ENCODE assay signal across 13 cellular contexts in genomic region chr3:156307704-156308103, GRCh38.
A peak's percentile ranks its signal among the peaks of the same experiment; 100 is the strongest.
DNase-seq lines count a peak whose midpoint lies in the region; ATAC-seq and TF ChIP-seq lines count a peak whose summit lies in the region.
"Had no signal": no experiment of that assay in that cellular context is flagged by ENCODE, and none has a peak within 500 bp of the region (broad histone marks: within the 10 kb centered on the region; RNA-seq: fewer than 3 reads in every experiment).

No MANE protein-coding gene starts in this region.

- WGBS in adrenal gland, 4 donors, result 37 to 50% (median 42%) methylated on average over 4 of the region's 4 CpGs

- H3K4me3 ChIP-seq in adrenal gland (no peak overlapping the region), foreskin fibroblast (ENCODE audit: low read depth in 1 of 2, low read length in 2 of 2) (no peak overlapping the region)
- H3K4me3 ChIP-seq: upper lobe of right lung had no signal

- no peaks in the 10 kb centered on the region for H3K36me3 ChIP-seq in adrenal gland (replicated peaks in 1 of 2)
- H3K36me3 ChIP-seq: neutrophil, upper lobe of right lung had no signal

- H3K27ac ChIP-seq in adrenal gland, result no peak overlapping the region
- H3K27ac ChIP-seq: neutrophil, upper lobe of right lung had no signal

- H3K4me3 Mint-ChIP-seq in Calu3 (ENCODE audit: low read depth, unreplicated experiment), result no peak overlapping the region
- H3K4me3 Mint-ChIP-seq: activated T-helper 1 cell treated with anti-CD3 and anti-CD28 coated beads, Interleukin-12 subunit alpha, Interleukin-12 subunit beta, Interleukin-2, Interleukin-4 antibody, amounts not matched to agents 30 ng/mL and 10 ng/mL and 1 ng/mL, durations not matched to agents 14 hours and 24 hours and 36 hours had no signal

- H3K9me3 ChIP-seq in adrenal gland (replicated peaks in 1 of 3), result no peaks in the 10 kb centered on the region
- H3K9me3 ChIP-seq: neutrophil, upper lobe of right lung had no signal

- peaks cover 5% of the 10 kb centered on the region for H3K9me3 Mint-ChIP-seq in Calu3 (ENCODE audit: low read depth, unreplicated experiment)
- H3K9me3 Mint-ChIP-seq: activated T-helper 1 cell treated with anti-CD3 and anti-CD28 coated beads, Interleukin-12 subunit alpha, Interleukin-12 subunit beta, Interleukin-2, Interleukin-4 antibody, amounts not matched to agents 30 ng/mL and 10 ng/mL and 1 ng/mL, durations not matched to agents 14 hours and 24 hours and 36 hours had no signal

- intact Hi-C loops in Calu3 (cut with micrococcal nuclease; ENCODE audit: unreplicated experiment) (loop anchor here (10.0 kb wide), 1 partner anchor 827 kb away; no protein-coding TSS in a partner anchor), adrenal gland (cut with DNase I) (no loop called here), posterior vena cava (cut with DNase I) (no loop called here)

- no peak overlapping the region for H3K27ac Mint-ChIP-seq in Calu3 (ENCODE audit: unreplicated experiment)
- H3K27ac Mint-ChIP-seq: activated T-helper 1 cell treated with anti-CD3 and anti-CD28 coated beads, Interleukin-12 subunit alpha, Interleukin-12 subunit beta, Interleukin-2, Interleukin-4 antibody, amounts not matched to agents 30 ng/mL and 10 ng/mL and 1 ng/mL, durations not matched to agents 14 hours and 24 hours and 36 hours had no signal

- no peaks in the 10 kb centered on the region for H3K36me3 Mint-ChIP-seq in Calu3 (ENCODE audit: insufficient read depth, unreplicated experiment)

- no peak for TF ChIP-seq POLR2A in adrenal gland (IDR thresholded peaks at IDR 0.05)

- TF ChIP-seq CTCF in Calu3 (IDR thresholded peaks at IDR 0.05; ENCODE audit: unreplicated experiment), result no peak
- no peak for TF ChIP-seq CTCF in adrenal gland (IDR thresholded peaks at IDR 0.05)
- no peak for TF ChIP-seq CTCF in foreskin fibroblast (IDR thresholded peaks at IDR 0.05; ENCODE audit: low read depth, low read length)

- no peak for ATAC-seq in GM21360 (IDR thresholded peaks at IDR 0.05; ENCODE audit: unreplicated experiment)
- ATAC-seq: upper lobe of right lung had no signal

- H3K4me1 Mint-ChIP-seq in Calu3 (ENCODE audit: low read depth, unreplicated experiment), result peaks cover 38% of the 10 kb centered on the region

- DNase-seq in Calu3, result peak; percentile 78
- DNase-seq in adrenal gland, result peak; percentile 68 to 84 (median 83)
- peak; percentile 74 to 89 for DNase-seq in foreskin fibroblast
- DNase-seq in posterior vena cava (ENCODE audit: low spot score), result peak; percentile 88
- no peak for DNase-seq in occipital lobe (lab: John Stamatoyannopoulos, UW)
- DNase-seq in AML-193 (lab: John Stamatoyannopoulos, UW), result no peak
- no peak for DNase-seq in NOMO-1 (lab: John Stamatoyannopoulos, UW; ENCODE audit: unreplicated experiment in 2 of 2)
- DNase-seq: C1 segment of cervical spinal cord, NCI-H1436, upper lobe of right lung had no signal

- no peaks in the 10 kb centered on the region for H3K27me3 ChIP-seq in adrenal gland
- H3K27me3 ChIP-seq: neutrophil, upper lobe of right lung had no signal

- CTCF ChIA-PET in Calu3 (lab: Charles Lee), result interaction anchor here (0.9 to 1.1 kb wide), 3 partner anchors 9 to 13 kb away, joined by 3 read pairs; no protein-coding TSS in a partner anchor

- no TSS peak for BruUV-seq in Calu3 (replicated peaks; lab: Mats Ljungman, UMichigan)

- H3K4me1 ChIP-seq in adrenal gland (replicated peaks in 1 of 2), result no peaks in the 10 kb centered on the region

- H3K27me3 Mint-ChIP-seq in Calu3 (ENCODE audit: unreplicated experiment), result peaks cover 15% of the 10 kb centered on the region

Comparison
In these comparisons a context has a peak if more than half of its experiments do, and no peak if none do; other contexts are left out.
1. DNase-seq: peak in Calu3 (single experiment), adrenal gland (7 of 7), foreskin fibroblast (2 of 2) and posterior vena cava (single experiment); none in occipital lobe (single experiment), AML-193 (0 of 2) and NOMO-1 (0 of 2).